In the genomic region with DNA sequence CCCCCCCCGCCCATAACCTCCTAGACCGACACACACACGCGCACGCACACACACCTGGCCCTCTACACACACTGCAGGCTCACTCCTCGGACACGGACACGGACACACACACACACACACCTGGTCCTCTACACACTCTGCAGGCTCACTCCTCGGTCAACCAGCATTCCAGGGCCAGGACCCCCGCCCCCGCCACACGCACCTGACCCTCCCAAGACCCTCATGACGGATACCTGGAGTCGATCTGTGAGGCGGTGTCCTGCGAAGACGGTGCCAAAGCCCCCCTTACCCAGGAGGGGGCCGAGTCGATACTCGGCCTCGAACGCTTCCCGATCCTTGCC, we compare ENCODE assay signal across 1 cellular context.
TF ChIP-seq lines count a peak whose summit lies in the region.

No MANE protein-coding gene starts in this region.

TF ChIP-seq in neural cell, 6 proteins besides CTCF, POLR2A, EP300 and RAD21 (continued from another document):
- TF ChIP-seq, protein P1, sequence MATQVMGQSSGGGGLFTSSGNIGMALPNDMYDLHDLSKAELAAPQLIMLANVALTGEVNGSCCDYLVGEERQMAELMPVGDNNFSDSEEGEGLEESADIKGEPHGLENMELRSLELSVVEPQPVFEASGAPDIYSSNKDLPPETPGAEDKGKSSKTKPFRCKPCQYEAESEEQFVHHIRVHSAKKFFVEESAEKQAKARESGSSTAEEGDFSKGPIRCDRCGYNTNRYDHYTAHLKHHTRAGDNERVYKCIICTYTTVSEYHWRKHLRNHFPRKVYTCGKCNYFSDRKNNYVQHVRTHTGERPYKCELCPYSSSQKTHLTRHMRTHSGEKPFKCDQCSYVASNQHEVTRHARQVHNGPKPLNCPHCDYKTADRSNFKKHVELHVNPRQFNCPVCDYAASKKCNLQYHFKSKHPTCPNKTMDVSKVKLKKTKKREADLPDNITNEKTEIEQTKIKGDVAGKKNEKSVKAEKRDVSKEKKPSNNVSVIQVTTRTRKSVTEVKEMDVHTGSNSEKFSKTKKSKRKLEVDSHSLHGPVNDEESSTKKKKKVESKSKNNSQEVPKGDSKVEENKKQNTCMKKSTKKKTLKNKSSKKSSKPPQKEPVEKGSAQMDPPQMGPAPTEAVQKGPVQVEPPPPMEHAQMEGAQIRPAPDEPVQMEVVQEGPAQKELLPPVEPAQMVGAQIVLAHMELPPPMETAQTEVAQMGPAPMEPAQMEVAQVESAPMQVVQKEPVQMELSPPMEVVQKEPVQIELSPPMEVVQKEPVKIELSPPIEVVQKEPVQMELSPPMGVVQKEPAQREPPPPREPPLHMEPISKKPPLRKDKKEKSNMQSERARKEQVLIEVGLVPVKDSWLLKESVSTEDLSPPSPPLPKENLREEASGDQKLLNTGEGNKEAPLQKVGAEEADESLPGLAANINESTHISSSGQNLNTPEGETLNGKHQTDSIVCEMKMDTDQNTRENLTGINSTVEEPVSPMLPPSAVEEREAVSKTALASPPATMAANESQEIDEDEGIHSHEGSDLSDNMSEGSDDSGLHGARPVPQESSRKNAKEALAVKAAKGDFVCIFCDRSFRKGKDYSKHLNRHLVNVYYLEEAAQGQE (IDR thresholded peaks at IDR 0.05; ENCODE audit: borderline replicate concordance) = no peak
- TF ChIP-seq EZH2 (IDR thresholded peaks at IDR 0.05; ENCODE audit: borderline replicate concordance, insufficient read depth, low read length, poor library complexity, severe bottlenecking) = no peak
